26 cellular contexts compared by ENCODE assay signal in genomic region chr5:35659556-35659955, GRCh38.
"Had no signal": no experiment of that assay in that cellular context is flagged by ENCODE, and none has a peak within 500 bp of the region (broad histone marks: within the 10 kb centered on the region; RNA-seq: fewer than 3 reads in every experiment).

No MANE protein-coding gene starts in this region.

- H3K27ac ChIP-seq: adrenal gland, ascending aorta, brain microvascular endothelial cell, hepatocyte, left lung, ovary, prostate gland, right atrium auricular region, tibial nerve had no signal

- H3K27me3 ChIP-seq: adrenal gland, ascending aorta, brain microvascular endothelial cell, hepatocyte, left lung, ovary, right atrium auricular region, tibial nerve had no signal

- H3K9me3 ChIP-seq: adrenal gland, ascending aorta, left lung, ovary, prostate gland, right atrium auricular region, tibial nerve had no signal

- H3K4me3 ChIP-seq: adrenal gland, ascending aorta, hepatocyte, left lung, lung, ovary, prostate gland, right atrium auricular region, tibial nerve had no signal

- H3K4me1 Mint-ChIP-seq: activated B cell treated with CpG ODN at 0.5 μM for 24 hours had no signal

- H3K4me3 Mint-ChIP-seq: activated B cell treated with CpG ODN at 0.5 μM for 24 hours; activated CD4-positive, alpha-beta memory T cell treated with anti-CD3 and anti-CD28 coated beads for 36 hours; immature natural killer cell; natural killer cell treated with Interleukin-12 subunit alpha and Interleukin-12 subunit beta and Interleukin-15 and Interleukin-18, amount 100 ng/mL, for 72 hours; stimulated activated naive CD8-positive, alpha-beta T cell treated with anti-CD3 and anti-CD28 coated beads, Interleukin-15, Interleukin-2, amounts not matched to agents 100 ng/mL and 50 ng/mL, for 24 hours; T-helper 17 cell had no signal

- ATAC-seq: left lung; natural killer cell treated with Interleukin-12 subunit alpha and Interleukin-12 subunit beta and Interleukin-15 and Interleukin-18, amount 100 ng/mL, for 72 hours; T-helper 17 cell had no signal

- H3K9me3 Mint-ChIP-seq: immature natural killer cell; natural killer cell treated with Interleukin-12 subunit alpha and Interleukin-12 subunit beta and Interleukin-15 and Interleukin-18, amount 100 ng/mL, for 72 hours had no signal

- DNase-seq: activated B cell treated with CpG ODN at 0.5 μM for 24 hours; activated CD4-positive, alpha-beta memory T cell treated with anti-CD3 and anti-CD28 coated beads for 36 hours; activated CD4-positive, alpha-beta T cell treated with anti-CD3 and anti-CD28 coated beads for 48 hours; activated effector memory CD4-positive, alpha-beta T cell treated with Interleukin-2 at 50 U/mL for 16 hours; activated naive CD4-positive, alpha-beta T cell treated with anti-CD3 and anti-CD28 coated beads, Interleukin-2, amount 50 U/mL, for 16 hours; activated T-cell treated with anti-CD3 and anti-CD28 coated beads, Interleukin-2, amount 50 U/mL, for 1 hour; adrenal gland; brain microvascular endothelial cell; central memory CD4-positive, alpha-beta T cell; effector memory CD4-positive, alpha-beta T cell; foreskin melanocyte; immature natural killer cell; kidney glomerular epithelial cell; left lung; ovary; stimulated activated CD4-positive, alpha-beta T cell treated with anti-CD3 and anti-CD28 coated beads, Interleukin-4, amount 100 ng/mL, for 24 hours; substantia nigra; T-helper 17 cell had no signal

- H3K27ac Mint-ChIP-seq: activated B cell treated with CpG ODN at 0.5 μM for 24 hours; activated CD4-positive, alpha-beta memory T cell treated with anti-CD3 and anti-CD28 coated beads for 36 hours; immature natural killer cell; natural killer cell treated with Interleukin-12 subunit alpha and Interleukin-12 subunit beta and Interleukin-15 and Interleukin-18, amount 100 ng/mL, for 72 hours; stimulated activated naive CD8-positive, alpha-beta T cell treated with anti-CD3 and anti-CD28 coated beads, Interleukin-15, Interleukin-2, amounts not matched to agents 100 ng/mL and 50 ng/mL, for 24 hours; T-helper 17 cell had no signal

- H3K27me3 Mint-ChIP-seq: activated CD4-positive, alpha-beta memory T cell treated with anti-CD3 and anti-CD28 coated beads for 36 hours; natural killer cell treated with Interleukin-12 subunit alpha and Interleukin-12 subunit beta and Interleukin-15 and Interleukin-18, amount 100 ng/mL, for 72 hours; stimulated activated naive CD8-positive, alpha-beta T cell treated with anti-CD3 and anti-CD28 coated beads, Interleukin-15, Interleukin-2, amounts not matched to agents 100 ng/mL and 50 ng/mL, for 24 hours; T-helper 17 cell had no signal

- H3K4me1 ChIP-seq: adrenal gland, ascending aorta, left lung, prostate gland, right atrium auricular region, tibial nerve had no signal

- H3K36me3 ChIP-seq: adrenal gland, ascending aorta, brain microvascular endothelial cell, left lung, ovary, prostate gland, right atrium auricular region had no signal
